Comparison of ENCODE assay signal across 36 cellular contexts in genomic region chr6:50443144-50443543, GRCh38.
"Had no signal": no experiment of that assay in that cellular context is flagged by ENCODE, and none has a peak within 500 bp of the region (broad histone marks: within the 10 kb centered on the region; RNA-seq: fewer than 3 reads in every experiment).

No MANE protein-coding gene starts in this region.

- H3K36me3 ChIP-seq: MG63 had no signal

- H3K4me3 ChIP-seq: MG63 had no signal

- H3K27me3 ChIP-seq: MG63 had no signal

- H3K9me3 ChIP-seq: MG63 had no signal

- DNase-seq: Karpas-422, Kasumi-1, MG63, MM.1S, MV-4-11, NCI-H1048, NCI-H1092, NCI-H1092 treated with DMSO at 0.1 percent for 48 hours, NCI-H1105, NCI-H1105 treated with DMSO at 0.1 percent for 48 hours, NCI-H1417, NCI-H1417 treated with DMSO at 0.1 percent for 48 hours, NCI-H1436, NCI-H1436 treated with DMSO at 0.1 percent for 48 hours, NCI-H146, NCI-H1694, NCI-H1694 treated with DMSO at 0.1 percent for 48 hours, NCI-H187, NCI-H187 treated with DMSO at 0.1 percent for 48 hours, NCI-H1930, NCI-H2029, NCI-H2029 treated with DMSO at 0.1 percent for 48 hours, NCI-H2081, NCI-H2081 treated with DMSO at 0.1 percent for 48 hours, NCI-H2107, NCI-H2171, NCI-H2171 treated with DMSO at 0.1 percent for 48 hours, NCI-H2227 treated with DMSO at 0.1 percent for 48 hours, NCI-H226, NCI-H345, NCI-H446, NCI-H446 treated with DMSO at 0.1 percent for 48 hours, NCI-H510A, NCI-H510A treated with DMSO at 0.1 percent for 48 hours, NCI-H524, NCI-H524 treated with DMSO at 0.1 percent for 48 hours had no signal
